8 cellular contexts compared by ENCODE assay signal in genomic region chr12:43835656-43836454, GRCh38. TPM values are rescaled to one million over a fixed set of nuclear protein-coding genes. Genes with fewer than 3 reads are reported as not detected.
DNase-seq lines count a peak whose midpoint lies in the region; ATAC-seq and TF ChIP-seq lines count a peak whose summit lies in the region.

Gene TMEM117 (plus strand): TSS chr12:43836081.

- H3K9me2 ChIP-seq in GM23338 (ENCODE audit: insufficient read depth) = no peaks in the 10 kb centered on the region

- H3K4me3 Mint-ChIP-seq in GM23338 = peak within 1 kb of the TSS; percentile 72

- H2AFZ ChIP-seq in GM23338 = peak within 1 kb of the TSS; percentile 97

- H4K20me1 ChIP-seq in GM23338 (replicated peaks; ENCODE audit: insufficient read depth) = no peaks in the 10 kb centered on the region

- intact Hi-C loops in spleen (cut with DNase I; ENCODE audit: low total_unique reads) = no loop called here

- ATAC-seq in GM23338 = peak; percentile 91

- no peaks in the 10 kb centered on the region for H3K79me2 ChIP-seq in GM23338 (replicated peaks; ENCODE audit: insufficient read depth)

- H3K9me3 Mint-ChIP-seq in GM23338 = no peaks in the 10 kb centered on the region; the same call in 1 of the 3 replicates

- peak within 1 kb of the TSS; percentile 93 for H3K4me2 ChIP-seq in GM23338

- DNase-seq in GM10266 (ENCODE audit: extremely low spot score) (peak; percentile 81), GM23338 (ENCODE audit: low spot score) (peak; percentile 81), LNCaP clone FGC (ENCODE audit: low read depth) (no peak), UCSD-AML1 (lab: John Stamatoyannopoulos, UW; ENCODE audit: unreplicated experiment) (peak; percentile 50), brain microvascular endothelial cell (peak; percentile 14), iPS-NIHi7 (ENCODE audit: extremely low spot score) (peak; percentile 79), spleen (peak; percentile 95), NCI-H1436 treated with DMSO at 0.1 percent for 48 hours (lab: John Stamatoyannopoulos, UW) (no peak)

- H3K36me3 Mint-ChIP-seq in GM23338 (ENCODE audit: low read depth) = no peaks in the 10 kb centered on the region; the same call in 2 of the 3 replicates

- no peak for TF ChIP-seq POLR2A in spleen (IDR thresholded peaks at IDR 0.05)

- H3K27me3 Mint-ChIP-seq in GM23338 (ENCODE audit: insufficient read depth, low read depth, poor library complexity) = peaks cover 17% of the 10 kb centered on the region

- peaks cover 3% of the 10 kb centered on the region; the same call in 1 of the 2 replicates for H3K4me1 ChIP-seq in GM23338 (ENCODE audit: insufficient read depth)
- H3K4me1 ChIP-seq in spleen = peaks cover 7 to 63% (median 23%) of the 10 kb centered on the region in 6 donors

- in situ Hi-C loops in brain microvascular endothelial cell (cut with HindIII; ENCODE audit: low pct_ligation_motif_present, low sequenced_read_pairs) = no loop called here

- H3K27ac Mint-ChIP-seq in GM23338 = no peak within 1 kb of the TSS

- no peaks in the 10 kb centered on the region for H3F3A ChIP-seq in GM23338 (replicated peaks; ENCODE audit: low read depth)

- no peaks in the 10 kb centered on the region for H3K36me3 ChIP-seq in GM23338 (ENCODE audit: insufficient read depth)
- no peaks in the 10 kb centered on the region for H3K36me3 ChIP-seq in brain microvascular endothelial cell (replicated peaks)
- no peaks in the 10 kb centered on the region for H3K36me3 ChIP-seq in spleen

- WGBS in spleen, 5 donors = 0 to 1% (median 0%) methylated on average over 47 to 101 of the region's 101 CpGs

- H3K27ac ChIP-seq in GM23338 (ENCODE audit: low read depth) (no peak within 1 kb of the TSS), brain microvascular endothelial cell (peak within 1 kb of the TSS; percentile 60), spleen (peak within 1 kb of the TSS; percentile 86 to 96 (median 90))

- peaks cover 7% of the 10 kb centered on the region; the same call in 2 of the 3 replicates for H3K4me1 Mint-ChIP-seq in GM23338

- H3K27me3 ChIP-seq in GM23338 (ENCODE audit: insufficient read depth) = peaks cover 35% of the 10 kb centered on the region
- H3K27me3 ChIP-seq in brain microvascular endothelial cell (replicated peaks) = no peaks in the 10 kb centered on the region
- peaks cover 0 to 42% (median 0%) of the 10 kb centered on the region in 7 donors for H3K27me3 ChIP-seq in spleen (replicated peaks in 1 of 7)

- H3K4me3 ChIP-seq in GM23338 (peak within 1 kb of the TSS; percentile 84), LNCaP clone FGC (ENCODE audit: low read depth, low read length) (peak within 1 kb of the TSS; percentile 58), brain microvascular endothelial cell (ENCODE audit: low read depth, low read length) (peak within 1 kb of the TSS; percentile 75), spleen (peak within 1 kb of the TSS; percentile 53 to 88 (median 60))

- H3K9me3 ChIP-seq in spleen = no peaks in the 10 kb centered on the region

- TF ChIP-seq CTCF in GM10266 (IDR thresholded peaks at IDR 0.05; ENCODE audit: control insufficient read depth, insufficient read depth, low read depth, missing control alignments) = no peak
- no peak for TF ChIP-seq CTCF in GM23338 (conservative IDR thresholded peaks at IDR 0.05; ENCODE audit: low read depth in 2 of 2)
- 0 out of 2 replicates have a peak, but pooled peaks have one; percentile 4 for TF ChIP-seq CTCF in LNCaP clone FGC (IDR thresholded peaks at IDR 0.05; ENCODE audit: control insufficient read depth, extremely low read depth, insufficient read depth)
- no peak for TF ChIP-seq CTCF in brain microvascular endothelial cell (IDR thresholded peaks at IDR 0.05; ENCODE audit: low read depth, low read length, missing control alignments)
- TF ChIP-seq CTCF in spleen (IDR thresholded peaks at IDR 0.05 in 8 of 11, conservative IDR thresholded peaks at IDR 0.05 in 3 of 11) = no peak

TF ChIP-seq in GM23338, 12 proteins besides CTCF, POLR2A, EP300 and RAD21 (continues in another document):
- no peak for TF ChIP-seq EZH2phosphoT487 (IDR thresholded peaks at IDR 0.05; ENCODE audit: unreplicated experiment)
- TF ChIP-seq ZNF462 (CRISPR knock-in tag; IDR thresholded peaks at IDR 0.05) = no peak
- TF ChIP-seq ZNF114 (CRISPR knock-in tag; IDR thresholded peaks at IDR 0.05) = no peak
- TF ChIP-seq POLR2AphosphoS5 (IDR thresholded peaks at IDR 0.05; ENCODE audit: low read depth) = no peak
- TF ChIP-seq STAT1 (IDR thresholded peaks at IDR 0.05; ENCODE audit: unreplicated experiment) = no peak
- no peak for TF ChIP-seq NANOG (IDR thresholded peaks at IDR 0.05; ENCODE audit: borderline replicate concordance)
- TF ChIP-seq JUNB (IDR thresholded peaks at IDR 0.05; ENCODE audit: unreplicated experiment) = no peak
- no peak for TF ChIP-seq ETS1 (IDR thresholded peaks at IDR 0.05)

RNA-seq across cellular contexts. Expression of gene TMEM117, which starts in this region (rescaled TPM):
- total RNA-seq in GM23338 (2014; rRNA removed; shearing (Covaris generic)) = 1.6 and 4.1 TPM in 2 replicates
- polyA plus RNA-seq in GM23338 (2016; fragmentation: Nextera tagmentation; extraction: Ambion mirVana) (0.94 and 1.5 TPM in 2 replicates), spleen (1 to 10 TPM; 1.7 to 2.2 (median 1.7) TPM)
- 10 to 100 TPM in 2 of 7 donors, 1 to 10 TPM in 5; 2.9 to 24.5 (median 5.5) TPM for total RNA-seq in spleen

Comparison
In these comparisons a context has a peak if more than half of its experiments do, and no peak if none do; other contexts are left out.
1. DNase-seq: peak in GM10266 (single experiment), GM23338 (single experiment), UCSD-AML1 (single experiment), brain microvascular endothelial cell (single experiment), iPS-NIHi7 (single experiment) and spleen (single experiment); none in LNCaP clone FGC (single experiment) and NCI-H1436 treated with DMSO at 0.1 percent for 48 hours (single experiment).
2. Peak in every context shown above with its lines, with median percentiles within 50 percentile points of each other: H3K4me3 ChIP-seq.